8 cellular contexts compared by ENCODE assay signal in the genomic region with DNA sequence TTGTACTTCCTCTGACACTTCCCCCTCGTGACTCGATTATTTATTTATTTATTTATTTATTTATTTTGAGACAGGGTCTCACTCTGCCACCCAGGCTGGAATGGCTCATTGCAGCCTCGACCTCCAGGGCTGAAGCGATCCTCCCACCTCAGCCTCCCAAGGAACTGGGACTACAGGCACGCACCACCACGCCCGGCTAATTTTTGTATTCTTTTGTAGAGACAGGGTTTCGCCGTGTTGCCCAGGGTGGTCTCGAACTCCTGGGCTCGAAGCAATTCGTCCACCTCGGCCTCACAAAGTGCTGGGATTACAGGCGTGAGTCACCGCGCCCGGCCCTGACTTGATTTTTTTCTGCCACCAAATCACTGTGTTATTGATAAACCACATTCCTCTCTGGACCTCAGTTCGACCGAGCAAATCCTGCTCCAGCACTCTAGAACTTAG. TPM values are rescaled to one million over a fixed set of nuclear protein-coding genes. Genes with fewer than 3 reads are reported as not detected.
DNase-seq lines count a peak whose midpoint lies in the region; ATAC-seq and TF ChIP-seq lines count a peak whose summit lies in the region.

No MANE protein-coding gene starts in this region.

- peak overlapping the region; percentile 95 for H3K9ac ChIP-seq in SK-N-SH

- TF ChIP-seq EP300 in SK-N-SH (IDR thresholded peaks at IDR 0.05; ENCODE audit: borderline replicate concordance in 1 of 2, low read depth in 1 of 2, low read length in 1 of 2), result no peak

- H2AFZ ChIP-seq in SK-N-SH (ENCODE audit: low read depth), result peak overlapping the region; percentile 90

- H3K9me3 Mint-ChIP-seq in activated CD8-positive, alpha-beta T cell treated with anti-CD3 and anti-CD28 coated beads for 36 hours, result no peaks in the 10 kb centered on the region

- TF ChIP-seq CTCF in SK-N-SH (IDR thresholded peaks at IDR 0.05), result no peak
- TF ChIP-seq CTCF in activated CD8-positive, alpha-beta T cell treated with anti-CD3 and anti-CD28 coated beads for 36 hours (IDR thresholded peaks at IDR 0.05), result no peak

- 54% methylated on average over 19 of the region's 19 CpGs for WGBS in SK-N-SH (ENCODE audit: low lambda C conversion rate)

- H3K79me2 ChIP-seq in SK-N-SH (ENCODE audit: insufficient read depth), result peaks cover 36% of the 10 kb centered on the region

- H3K9me3 ChIP-seq in SK-N-SH (no peaks in the 10 kb centered on the region), iPS-18c (ENCODE audit: control insufficient read depth, insufficient read depth, low read length) (no peaks in the 10 kb centered on the region)

- peaks cover 42% of the 10 kb centered on the region for H3K36me3 Mint-ChIP-seq in activated CD8-positive, alpha-beta T cell treated with anti-CD3 and anti-CD28 coated beads for 36 hours (ENCODE audit: low read depth)

- no peak for TF ChIP-seq RAD21 in SK-N-SH (IDR thresholded peaks at IDR 0.05; ENCODE audit: low read length)

- peaks cover 29% of the 10 kb centered on the region for H3K4me1 Mint-ChIP-seq in activated CD8-positive, alpha-beta T cell treated with anti-CD3 and anti-CD28 coated beads for 36 hours (ENCODE audit: low read depth)

- peaks cover 30 to 39% of the 10 kb centered on the region in 2 experiments for H3K36me3 ChIP-seq in SK-N-SH (replicated peaks in 1 of 2; ENCODE audit: control insufficient read depth in 1 of 2, insufficient read depth in 2 of 2, low read length in 1 of 2)

- peak overlapping the region; percentile 86 to 93 for H3K27ac ChIP-seq in SK-N-SH (ENCODE audit: low read depth in 2 of 2, low read length in 1 of 2)
- H3K27ac ChIP-seq in substantia nigra (ENCODE audit: low read depth, low read length, poor library complexity, severe bottlenecking), result peak overlapping the region; percentile 83

- peaks cover 45% of the 10 kb centered on the region for H3F3A ChIP-seq in SK-N-SH (replicated peaks; ENCODE audit: insufficient read depth)

- intact Hi-C loops in activated CD8-positive, alpha-beta T cell treated with anti-CD3 and anti-CD28 coated beads for 36 hours (cut with micrococcal nuclease), result no loop called here

- H3K4me1 ChIP-seq in SK-N-SH (ENCODE audit: control insufficient read depth in 1 of 2, insufficient read depth in 2 of 2, low read depth in 1 of 2, low read length in 1 of 2), result peaks cover 7 to 13% of the 10 kb centered on the region in 2 experiments; a peak in 3 of 4 replicates

- POLR2A ChIA-PET in SK-N-SH (lab: Yijun Ruan, JAX), result interaction anchor here (0.6 to 3.8 kb wide), 16 partner anchors 8 to 383 kb away, joined by 3 to 46 read pairs (median 4); partner anchors contain the start of genes BLTP2, FAM222B, IFT20 and NEK8
- POLR2A ChIA-PET in activated CD8-positive, alpha-beta T cell treated with anti-CD3 and anti-CD28 coated beads for 36 hours (lab: Charles Lee), result interaction anchor here (0.6 to 11.5 kb wide), 15 partner anchors 8 to 362 kb away, joined by 3 to 480 read pairs (median 8); partner anchors contain the start of genes BLTP2, NEK8, POLDIP2 and PROCA1

- H3K27me3 ChIP-seq in SK-N-SH (ENCODE audit: insufficient read depth), result no peaks in the 10 kb centered on the region

- H3K9me2 ChIP-seq in SK-N-SH, result no peaks in the 10 kb centered on the region

- peak overlapping the region; percentile 99 for H3K27ac Mint-ChIP-seq in activated CD8-positive, alpha-beta T cell treated with anti-CD3 and anti-CD28 coated beads for 36 hours

- DNase-seq in SK-N-SH (no peak), substantia nigra (lab: John Stamatoyannopoulos, UW) (no peak), GM19240 (ENCODE audit: insufficient read length, low spot score) (no peak), G401 (ENCODE audit: low spot score) (no peak)
- no peak for DNase-seq in activated CD8-positive, alpha-beta T cell treated with anti-CD3 and anti-CD28 coated beads for 36 hours

- peaks cover 14% of the 10 kb centered on the region for H3K27me3 Mint-ChIP-seq in activated CD8-positive, alpha-beta T cell treated with anti-CD3 and anti-CD28 coated beads for 36 hours

- CTCF ChIA-PET in SK-N-SH (lab: Yijun Ruan, JAX), result interaction anchor here (1.0 to 11.1 kb wide), 5 partner anchors 8 to 234 kb away, joined by 3 to 612 read pairs (median 4); partner anchors contain the start of genes PROCA1 and TRAF4
- CTCF ChIA-PET in activated CD8-positive, alpha-beta T cell treated with anti-CD3 and anti-CD28 coated beads for 36 hours (lab: Charles Lee), result interaction anchor here (0.9 to 1.9 kb wide), 6 partner anchors 8 to 397 kb away, joined by 3 to 11 read pairs (median 4); partner anchors contain the start of genes BLTP2, NEK8 and PROCA1

- H3K4me3 ChIP-seq in SK-N-SH (ENCODE audit: low read depth in 2 of 2, low read length in 1 of 2), result peak overlapping the region; percentile 91 to 98
- H3K4me3 ChIP-seq in iPS-18c (ENCODE audit: insufficient read depth, low read depth, low read length), result peak overlapping the region; percentile 42

- in situ Hi-C loops in G401 (cut with HindIII; ENCODE audit: low sequenced_read_pairs), result no loop called here

- ATAC-seq in SK-N-SH treated with all-trans-retinoic acid at 6 μM for 48 hours, result no peak
- ATAC-seq in activated CD8-positive, alpha-beta T cell treated with anti-CD3 and anti-CD28 coated beads for 36 hours, result peak; percentile 0
- ATAC-seq in GM18868 (IDR thresholded peaks at IDR 0.05; ENCODE audit: unreplicated experiment), result no peak

- peaks cover 32% of the 10 kb centered on the region for H4K20me1 ChIP-seq in SK-N-SH (ENCODE audit: insufficient read depth)

- H3K4me3 Mint-ChIP-seq in activated CD8-positive, alpha-beta T cell treated with anti-CD3 and anti-CD28 coated beads for 36 hours, result peak overlapping the region; percentile 100

- peak overlapping the region; percentile 92 for H3K4me2 ChIP-seq in SK-N-SH

TF ChIP-seq in SK-N-SH, 30 proteins besides CTCF, POLR2A, EP300 and RAD21 (continues in another document):
- no peak for TF ChIP-seq ELF1 (IDR thresholded peaks at IDR 0.05)
- TF ChIP-seq YY1 (IDR thresholded peaks at IDR 0.05; ENCODE audit: low read depth), result no peak
- no peak for TF ChIP-seq NRF1 (IDR thresholded peaks at IDR 0.05; ENCODE audit: low read depth, low read length)
- TF ChIP-seq EZH2phosphoT487 (IDR thresholded peaks at IDR 0.05; ENCODE audit: borderline replicate concordance, low read depth), result no peak
- TF ChIP-seq POLR2AphosphoS5 (IDR thresholded peaks at IDR 0.05; ENCODE audit: low read depth, low read length), result no peak
- TF ChIP-seq RCOR1 (IDR thresholded peaks at IDR 0.05; ENCODE audit: low read length), result no peak
- no peak for TF ChIP-seq SMC3 (IDR thresholded peaks at IDR 0.05; ENCODE audit: low read depth, low read length)
- TF ChIP-seq RFX5 (IDR thresholded peaks at IDR 0.05; ENCODE audit: low read length), result no peak
- no peak for TF ChIP-seq GATA2 (CRISPR knock-in tag; IDR thresholded peaks at IDR 0.05)
- TF ChIP-seq MEF2A (IDR thresholded peaks at IDR 0.05; ENCODE audit: borderline replicate concordance, low read depth), result no peak
- TF ChIP-seq MXI1 (IDR thresholded peaks at IDR 0.05; ENCODE audit: low read depth, low read length), result no peak

TF ChIP-seq in SK-N-SH treated with all-trans-retinoic acid at 6 μM for 48 hours, 23 proteins besides CTCF, POLR2A, EP300 and RAD21 (continues in another document):
- TF ChIP-seq GLIS3 (CRISPR knock-in tag; IDR thresholded peaks at IDR 0.05), result no peak
- no peak for TF ChIP-seq ZNF8 (CRISPR knock-in tag; IDR thresholded peaks at IDR 0.05)
- no peak for TF ChIP-seq TOX (CRISPR knock-in tag; IDR thresholded peaks at IDR 0.05; ENCODE audit: borderline replicate concordance)
- no peak for TF ChIP-seq SNAI2 (CRISPR knock-in tag; IDR thresholded peaks at IDR 0.05)

RNA-seq across cellular contexts. Expression of gene RPL23A, which starts 0.8 kb away (rescaled TPM):
- polyA plus RNA-seq in SK-N-SH (2012; rRNA removed), result 1,147 and 1,359 TPM in 2 replicates
- 1,566 and 2,493 TPM in 2 replicates for polyA plus RNA-seq in SK-N-SH (2012; cell fraction: cytosol; rRNA removed)
- polyA plus RNA-seq in SK-N-SH (2012; cell fraction: nucleus; rRNA removed), result 219 and 277 TPM in 2 replicates
- 1,000 to 10,000 TPM; 2,633 to 2,644 TPM for total RNA-seq in activated CD8-positive, alpha-beta T cell treated with anti-CD3 and anti-CD28 coated beads for 36 hours
- total RNA-seq in G401 (2014; rRNA removed; shearing (Covaris generic)), result 1,133 and 1,289 TPM in 2 replicates

RNA-seq across cellular contexts. Expression of gene RAB34, which starts 1.3 kb away (rescaled TPM):
- polyA plus RNA-seq in SK-N-SH (2012; rRNA removed), result 0.06 and 0.18 TPM in 2 replicates
- polyA plus RNA-seq in SK-N-SH (2012; cell fraction: cytosol; rRNA removed), result 0.03 and 0.22 TPM in 2 replicates
- polyA plus RNA-seq in SK-N-SH (2012; cell fraction: nucleus; rRNA removed), result 0.50 and 0.54 TPM in 2 replicates
- total RNA-seq in activated CD8-positive, alpha-beta T cell treated with anti-CD3 and anti-CD28 coated beads for 36 hours, result 10 to 100 TPM in 1 of 2 experiments, 1 to 10 TPM in 1; 9.8 to 14.4 TPM
- 373 TPM in 2 replicates for total RNA-seq in G401 (2014; rRNA removed; shearing (Covaris generic))

RNA-seq across cellular contexts. Expression of gene TLCD1, which starts 7.0 kb away (rescaled TPM):
- 18.3 and 21.6 TPM in 2 replicates for polyA plus RNA-seq in SK-N-SH (2012; rRNA removed)
- 15.0 and 18.4 TPM in 2 replicates for polyA plus RNA-seq in SK-N-SH (2012; cell fraction: cytosol; rRNA removed)
- 6.5 and 7.8 TPM in 2 replicates for polyA plus RNA-seq in SK-N-SH (2012; cell fraction: nucleus; rRNA removed)
- 1 to 10 TPM; 6.5 to 8.7 TPM for total RNA-seq in activated CD8-positive, alpha-beta T cell treated with anti-CD3 and anti-CD28 coated beads for 36 hours
- 9.2 and 12.1 TPM in 2 replicates for total RNA-seq in G401 (2014; rRNA removed; shearing (Covaris generic))

RNA-seq across cellular contexts. Expression of gene PROCA1, which starts 7.3 kb away (rescaled TPM):
- 6.4 and 7.1 TPM in 2 replicates for polyA plus RNA-seq in SK-N-SH (2012; rRNA removed)
- polyA plus RNA-seq in SK-N-SH (2012; cell fraction: cytosol; rRNA removed), result 2.3 and 3.3 TPM in 2 replicates
- 41.6 and 58.1 TPM in 2 replicates for polyA plus RNA-seq in SK-N-SH (2012; cell fraction: nucleus; rRNA removed)
- 1 to 10 TPM; 5.0 to 5.1 TPM for total RNA-seq in activated CD8-positive, alpha-beta T cell treated with anti-CD3 and anti-CD28 coated beads for 36 hours
- total RNA-seq in G401 (2014; rRNA removed; shearing (Covaris generic)), result 2.4 and 17.2 TPM in 2 replicates

RNA-seq across cellular contexts. Expression of gene NEK8, which starts 9.6 kb away (rescaled TPM):
- 6.0 and 11.0 TPM in 2 replicates for polyA plus RNA-seq in SK-N-SH (2012; rRNA removed)
- 3.3 and 3.7 TPM in 2 replicates for polyA plus RNA-seq in SK-N-SH (2012; cell fraction: cytosol; rRNA removed)
- 26.3 and 30.9 TPM in 2 replicates for polyA plus RNA-seq in SK-N-SH (2012; cell fraction: nucleus; rRNA removed)
- 1 to 10 TPM; 3.6 to 3.9 TPM for total RNA-seq in activated CD8-positive, alpha-beta T cell treated with anti-CD3 and anti-CD28 coated beads for 36 hours
- total RNA-seq in G401 (2014; rRNA removed; shearing (Covaris generic)), result 10.2 and 15.1 TPM in 2 replicates

Comparison
In these comparisons a context has a peak if more than half of its experiments do, and no peak if none do; other contexts are left out.
1. RNA of gene RAB34, which starts 1.3 kb away (total RNA-seq): 373 TPM in G401; 9.8 to 14.4 TPM in activated CD8-positive, alpha-beta T cell treated with anti-CD3 and anti-CD28 coated beads for 36 hours; every median in the first group is over 10 times any median in the second.